In the genomic region with DNA sequence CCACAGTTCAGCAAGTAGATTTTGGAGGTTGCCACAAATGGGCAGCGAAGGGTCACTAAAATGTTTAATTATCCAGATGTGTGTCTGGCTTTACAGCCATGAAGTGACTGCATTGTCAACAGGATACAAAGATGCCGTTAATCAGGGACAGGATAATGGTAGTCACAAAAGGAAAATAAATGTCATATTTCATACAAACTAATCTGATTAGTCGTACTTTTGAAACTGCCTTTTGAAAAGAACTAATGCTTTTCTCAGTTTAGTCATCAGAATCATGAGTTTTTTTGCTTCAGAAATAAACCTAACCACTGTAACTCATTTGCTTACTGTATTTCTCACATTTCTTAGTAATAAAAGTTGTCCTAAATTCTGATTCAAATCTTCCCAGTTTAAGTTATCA, we compare ENCODE assay signal across 24 cellular contexts. TPM values are rescaled to one million over a fixed set of nuclear protein-coding genes. Genes with fewer than 3 reads are reported as not detected.
A peak's percentile ranks its signal among the peaks of the same experiment; 100 is the strongest.
DNase-seq lines count a peak whose midpoint lies in the region; ATAC-seq and TF ChIP-seq lines count a peak whose summit lies in the region.
"Had no signal": no experiment of that assay in that cellular context is flagged by ENCODE, and none has a peak within 500 bp of the region (broad histone marks: within the 10 kb centered on the region; RNA-seq: fewer than 3 reads in every experiment).

No MANE protein-coding gene starts in this region.

- H3K27ac Mint-ChIP-seq in activated T-cell treated with anti-CD3 and anti-CD28 coated beads, Interleukin-2, amount 50 U/mL, for 24 hours, result peak overlapping the region; percentile 66
- H3K27ac Mint-ChIP-seq in HFFc6, result peak overlapping the region; percentile 46; the same call in 1 of the 2 replicates
- no peak overlapping the region for H3K27ac Mint-ChIP-seq in stimulated activated effector memory CD8-positive, alpha-beta T cell treated with anti-CD3 and anti-CD28 coated beads, Interleukin-12 subunit alpha, Interleukin-12 subunit beta, amount 100 ng/mL, for 72 hours
- H3K27ac Mint-ChIP-seq in activated CD4-positive, alpha-beta memory T cell treated with anti-CD3 and anti-CD28 coated beads, Interleukin-2, amount 10 ng/mL, durations not matched to agents 7 days and 5 days, result no peak overlapping the region
- H3K27ac Mint-ChIP-seq: activated naive CD4-positive, alpha-beta T cell treated with anti-CD3 and anti-CD28 coated beads for 36 hours; dendritic cell treated with granulocyte-macrophage colony-stimulating factor and Interleukin-4, amounts not matched to agents 40 ng/mL and 50 ng/mL, for 4 days had no signal

- no peak overlapping the region for H3K4me3 Mint-ChIP-seq in activated T-cell treated with anti-CD3 and anti-CD28 coated beads, Interleukin-2, amount 50 U/mL, for 24 hours
- H3K4me3 Mint-ChIP-seq in HFFc6, result no peak overlapping the region
- H3K4me3 Mint-ChIP-seq in stimulated activated effector memory CD8-positive, alpha-beta T cell treated with anti-CD3 and anti-CD28 coated beads, Interleukin-12 subunit alpha, Interleukin-12 subunit beta, amount 100 ng/mL, for 72 hours, result no peak overlapping the region
- H3K4me3 Mint-ChIP-seq in activated CD4-positive, alpha-beta memory T cell treated with anti-CD3 and anti-CD28 coated beads, Interleukin-2, amount 10 ng/mL, durations not matched to agents 7 days and 5 days, result no peak overlapping the region
- H3K4me3 Mint-ChIP-seq: activated naive CD4-positive, alpha-beta T cell treated with anti-CD3 and anti-CD28 coated beads for 36 hours; dendritic cell treated with granulocyte-macrophage colony-stimulating factor and Interleukin-4, amounts not matched to agents 40 ng/mL and 50 ng/mL, for 4 days had no signal

- H3K4me1 Mint-ChIP-seq in activated T-cell treated with anti-CD3 and anti-CD28 coated beads, Interleukin-2, amount 50 U/mL, for 24 hours (ENCODE audit: low read depth), result peaks cover 13% of the 10 kb centered on the region
- peaks cover 60% of the 10 kb centered on the region for H3K4me1 Mint-ChIP-seq in HFFc6 (ENCODE audit: low read depth)
- peaks cover 4% of the 10 kb centered on the region for H3K4me1 Mint-ChIP-seq in stimulated activated effector memory CD8-positive, alpha-beta T cell treated with anti-CD3 and anti-CD28 coated beads, Interleukin-12 subunit alpha, Interleukin-12 subunit beta, amount 100 ng/mL, for 72 hours
- no peaks in the 10 kb centered on the region for H3K4me1 Mint-ChIP-seq in activated CD4-positive, alpha-beta memory T cell treated with anti-CD3 and anti-CD28 coated beads, Interleukin-2, amount 10 ng/mL, durations not matched to agents 7 days and 5 days

- H3K27me3 Mint-ChIP-seq in activated T-cell treated with anti-CD3 and anti-CD28 coated beads, Interleukin-2, amount 50 U/mL, for 24 hours, result peaks cover 33% of the 10 kb centered on the region
- no peaks in the 10 kb centered on the region; the same call in 1 of the 2 replicates for H3K27me3 Mint-ChIP-seq in HFFc6 (ENCODE audit: insufficient read depth)
- H3K27me3 Mint-ChIP-seq in activated CD4-positive, alpha-beta memory T cell treated with anti-CD3 and anti-CD28 coated beads, Interleukin-2, amount 10 ng/mL, durations not matched to agents 7 days and 5 days, result peaks cover 18% of the 10 kb centered on the region
- H3K27me3 Mint-ChIP-seq: dendritic cell treated with granulocyte-macrophage colony-stimulating factor and Interleukin-4, amounts not matched to agents 40 ng/mL and 50 ng/mL, for 4 days had no signal

- H3K36me3 Mint-ChIP-seq in activated T-cell treated with anti-CD3 and anti-CD28 coated beads, Interleukin-2, amount 50 U/mL, for 24 hours (ENCODE audit: low read depth), result no peaks in the 10 kb centered on the region
- peaks cover 12% of the 10 kb centered on the region; the same call in 1 of the 2 replicates for H3K36me3 Mint-ChIP-seq in HFFc6 (ENCODE audit: low read depth)
- no peaks in the 10 kb centered on the region for H3K36me3 Mint-ChIP-seq in stimulated activated effector memory CD8-positive, alpha-beta T cell treated with anti-CD3 and anti-CD28 coated beads, Interleukin-12 subunit alpha, Interleukin-12 subunit beta, amount 100 ng/mL, for 72 hours
- no peaks in the 10 kb centered on the region for H3K36me3 Mint-ChIP-seq in activated CD4-positive, alpha-beta memory T cell treated with anti-CD3 and anti-CD28 coated beads, Interleukin-2, amount 10 ng/mL, durations not matched to agents 7 days and 5 days (ENCODE audit: low read depth)

- CTCF ChIA-PET in activated CD4-positive, alpha-beta memory T cell treated with anti-CD3 and anti-CD28 coated beads, Interleukin-2, amount 10 ng/mL, durations not matched to agents 7 days and 5 days (lab: Charles Lee), result interaction anchor here (0.6 kb wide), 1 partner anchor 35 kb away, joined by 5 read pairs; no protein-coding TSS in a partner anchor

- no peak for DNase-seq in activated T-cell treated with anti-CD3 and anti-CD28 coated beads, Interleukin-2, amount 50 U/mL, for 24 hours
- DNase-seq in activated T-cell treated with anti-CD3 and anti-CD28 coated beads, Interleukin-2, amount 50 U/mL, for 1 hour, result no peak
- no peak for DNase-seq in HFFc6
- DNase-seq in RPMI7951 (ENCODE audit: low read depth), result peak; percentile 31
- DNase-seq in stimulated activated effector memory CD8-positive, alpha-beta T cell treated with anti-CD3 and anti-CD28 coated beads, Interleukin-12 subunit alpha, Interleukin-12 subunit beta, amount 100 ng/mL, for 72 hours (ENCODE audit: low spot score in 2 of 2), result no peak
- DNase-seq in activated CD4-positive, alpha-beta memory T cell treated with anti-CD3 and anti-CD28 coated beads, Interleukin-2, amount 10 ng/mL, durations not matched to agents 7 days and 5 days, result no peak
- DNase-seq in stimulated activated naive CD4-positive, alpha-beta T cell (lab: John Stamatoyannopoulos, UW), result no peak
- DNase-seq in stimulated activated CD4-positive, alpha-beta T cell treated with anti-CD3 and anti-CD28 coated beads, Interleukin-4, amount 100 ng/mL, for 24 hours, result no peak
- DNase-seq: activated CD4-positive, alpha-beta T cell treated with anti-CD3 and anti-CD28 coated beads, Interleukin-2, amount 50 U/mL, for 1 hour; activated CD8-positive, alpha-beta memory T cell treated with anti-CD3 and anti-CD28 coated beads, Interleukin-2, amount 50 U/mL, for 48 hours; activated naive CD4-positive, alpha-beta T cell treated with anti-CD3 and anti-CD28 coated beads for 36 hours; AML-193; aorta; DMS79 treated with DMSO at 0.1 percent for 48 hours; glutamatergic neuron; mesenchymal stem cell; NCI-H1048; NCI-H1930; NCI-H774; stimulated activated CD4-positive, alpha-beta T cell treated with anti-CD3 and anti-CD28 coated beads, Interleukin-2, amount 100 ng/mL, for 48 hours had no signal

- no peaks in the 10 kb centered on the region for H3K9me3 Mint-ChIP-seq in activated T-cell treated with anti-CD3 and anti-CD28 coated beads, Interleukin-2, amount 50 U/mL, for 24 hours
- H3K9me3 Mint-ChIP-seq in HFFc6, result peaks cover 17% of the 10 kb centered on the region
- no peaks in the 10 kb centered on the region for H3K9me3 Mint-ChIP-seq in stimulated activated effector memory CD8-positive, alpha-beta T cell treated with anti-CD3 and anti-CD28 coated beads, Interleukin-12 subunit alpha, Interleukin-12 subunit beta, amount 100 ng/mL, for 72 hours
- H3K9me3 Mint-ChIP-seq in activated CD4-positive, alpha-beta memory T cell treated with anti-CD3 and anti-CD28 coated beads, Interleukin-2, amount 10 ng/mL, durations not matched to agents 7 days and 5 days, result no peaks in the 10 kb centered on the region

- TF ChIP-seq CTCF in HFFc6 (IDR thresholded peaks at IDR 0.05), result no peak

- peak; percentile 52 for ATAC-seq in stimulated activated effector memory CD8-positive, alpha-beta T cell treated with anti-CD3 and anti-CD28 coated beads, Interleukin-12 subunit alpha, Interleukin-12 subunit beta, amount 100 ng/mL, for 72 hours
- ATAC-seq: Panc1 had no signal

- POLR2A ChIA-PET in activated CD4-positive, alpha-beta memory T cell treated with anti-CD3 and anti-CD28 coated beads, Interleukin-2, amount 10 ng/mL, durations not matched to agents 7 days and 5 days (lab: Charles Lee), result no interaction called here

RNA-seq across cellular contexts. Expression of gene WNT16, which starts 22.2 kb away (rescaled TPM):
- total RNA-seq in HFFc6 (2021; fragmentation: NEBNext Ultra II Directional; extraction: Animal tissue kit (Norgen Biotek cat#: 25700)), result under 1 TPM; 0.07 to 0.25 (median 0.18) TPM
- 0.39 TPM in 1 of 2 replicates, not detected in the other for total RNA-seq in RPMI7951 (2014; rRNA removed; shearing (Covaris generic))
- total RNA-seq in activated CD4-positive, alpha-beta memory T cell treated with anti-CD3 and anti-CD28 coated beads, Interleukin-2, amount 10 ng/mL, durations not matched to agents 7 days and 5 days, result not detected
- total RNA-seq: A172; activated naive CD4-positive, alpha-beta T cell treated with anti-CD3 and anti-CD28 coated beads for 36 hours; aorta; T-helper 1 cell treated with Interleukin-12 subunit alpha and Interleukin-12 subunit beta and Interleukin-4 antibody, amounts not matched to agents 30 ng/mL and 1 ng/mL, for 36 hours had no signal

Comparison
In these comparisons a context has a peak if more than half of its experiments do, and no peak if none do; other contexts are left out.
1. H3K27ac Mint-ChIP-seq: peak in activated T-cell treated with anti-CD3 and anti-CD28 coated beads, Interleukin-2, amount 50 U/mL, for 24 hours (single experiment) and HFFc6 (single experiment); none in stimulated activated effector memory CD8-positive, alpha-beta T cell treated with anti-CD3 and anti-CD28 coated beads, Interleukin-12 subunit alpha, Interleukin-12 subunit beta, amount 100 ng/mL, for 72 hours (single experiment) and activated CD4-positive, alpha-beta memory T cell treated with anti-CD3 and anti-CD28 coated beads, Interleukin-2, amount 10 ng/mL, durations not matched to agents 7 days and 5 days (single experiment).